In the genomic region with DNA sequence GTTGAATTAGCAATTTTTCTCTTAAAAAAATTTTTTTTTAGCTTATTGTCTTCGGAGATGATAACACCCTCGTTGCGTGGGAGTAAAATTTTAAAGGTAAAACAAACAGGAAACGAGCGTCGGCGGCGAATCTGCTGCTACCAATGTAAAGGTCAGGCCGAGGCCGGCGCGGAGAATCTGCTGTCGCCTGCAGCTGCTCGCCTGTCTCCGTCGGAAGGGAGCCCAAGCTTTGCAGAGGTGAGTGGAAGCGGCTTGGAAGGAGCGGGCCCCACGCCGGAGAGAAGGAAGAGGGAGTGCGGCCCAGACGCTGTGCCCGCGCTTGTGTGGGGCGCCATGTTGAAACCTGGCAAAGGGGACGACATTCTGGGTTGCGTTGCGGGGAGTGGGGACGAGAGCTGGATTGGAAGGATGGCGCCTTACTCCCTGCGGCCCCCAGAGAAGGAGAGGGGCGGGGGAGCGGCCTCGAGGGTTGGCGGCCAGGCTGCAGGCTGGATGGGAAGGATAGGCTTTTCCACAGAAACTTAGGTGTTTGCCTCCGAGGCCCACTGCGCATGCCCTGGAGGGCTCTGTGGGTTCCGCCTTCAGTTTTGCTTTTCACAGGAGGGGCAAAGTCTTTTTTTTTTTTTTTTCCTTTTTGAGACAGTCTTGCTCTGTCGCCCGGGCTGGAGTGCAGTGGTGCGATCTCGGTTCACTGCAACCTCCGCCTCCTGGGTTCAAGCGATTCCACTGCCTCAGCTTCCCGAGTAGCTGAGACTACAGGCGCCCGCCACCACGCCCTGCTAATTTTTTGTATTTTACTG, we compare ENCODE assay signal across 8 cellular contexts. TPM values are rescaled to one million over a fixed set of nuclear protein-coding genes. Genes with fewer than 3 reads are reported as not detected.
A peak's percentile ranks its signal among the peaks of the same experiment; 100 is the strongest.
DNase-seq lines count a peak whose midpoint lies in the region; ATAC-seq and TF ChIP-seq lines count a peak whose summit lies in the region.

A gene with protein sequence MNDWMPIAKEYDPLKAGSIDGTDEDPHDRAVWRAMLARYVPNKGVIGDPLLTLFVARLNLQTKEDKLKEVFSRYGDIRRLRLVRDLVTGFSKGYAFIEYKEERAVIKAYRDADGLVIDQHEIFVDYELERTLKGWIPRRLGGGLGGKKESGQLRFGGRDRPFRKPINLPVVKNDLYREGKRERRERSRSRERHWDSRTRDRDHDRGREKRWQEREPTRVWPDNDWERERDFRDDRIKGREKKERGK (plus strand): TSS at position 160 of the 800 bp plus-strand sequence. CDS start 7,402 bp downstream, outside the sequence.

- H3K36me3 Mint-ChIP-seq in activated CD4-positive, alpha-beta memory T cell treated with anti-CD3 and anti-CD28 coated beads, Interleukin-2, amount 10 ng/mL, durations not matched to agents 7 days and 5 days (ENCODE audit: low read depth): peaks cover 30% of the 10 kb centered on the region

- no peaks in the 10 kb centered on the region for H3K9me3 Mint-ChIP-seq in activated CD4-positive, alpha-beta memory T cell treated with anti-CD3 and anti-CD28 coated beads, Interleukin-2, amount 10 ng/mL, durations not matched to agents 7 days and 5 days

- H3K4me1 ChIP-seq in duodenal mucosa (ENCODE audit: control insufficient read depth in 1 of 2, insufficient read depth in 2 of 2, low read length in 2 of 2): no peaks in the 10 kb centered on the region
- H3K4me1 ChIP-seq in right lobe of liver: no peaks in the 10 kb centered on the region

- TF ChIP-seq CTCF in AG04449 (IDR thresholded peaks at IDR 0.05; ENCODE audit: insufficient read depth, low read length, missing control alignments): no peak
- no peak for TF ChIP-seq CTCF in right lobe of liver (IDR thresholded peaks at IDR 0.05)

- 0% methylated on average over 32 of the region's 48 CpGs for WGBS in right lobe of liver (ENCODE audit: insufficient coverage, low coverage, low lambda C conversion rate, missing lambda C conversion rate)

- DNase-seq in AG04449 (ENCODE audit: low read depth, low spot score) (no peak), NCI-H774 (lab: John Stamatoyannopoulos, UW) (peak; percentile 76), right lobe of liver (peak; percentile 85 to 90 (median 90))
- peak; percentile 86 for DNase-seq in activated CD4-positive, alpha-beta memory T cell treated with anti-CD3 and anti-CD28 coated beads, Interleukin-2, amount 10 ng/mL, durations not matched to agents 7 days and 5 days
- DNase-seq in stimulated activated CD4-positive, alpha-beta T cell treated with anti-CD3 and anti-CD28 coated beads, Interleukin-4, amount 100 ng/mL, for 1 hour: peak; percentile 84

- H3K27ac ChIP-seq in duodenal mucosa (ENCODE audit: low read depth, low read length) (peak within 1 kb of the TSS; percentile 99), right lobe of liver (peak within 1 kb of the TSS; percentile 96 to 100 (median 100))

- H3K27me3 ChIP-seq in duodenal mucosa (ENCODE audit: control insufficient read depth in 1 of 2, insufficient read depth in 2 of 2, low read length in 2 of 2) (no peaks in the 10 kb centered on the region), right lobe of liver (no peaks in the 10 kb centered on the region)

- intact Hi-C loops in right lobe of liver (cut with DNase I): no loop called here

- H3K27me3 Mint-ChIP-seq in activated CD4-positive, alpha-beta memory T cell treated with anti-CD3 and anti-CD28 coated beads, Interleukin-2, amount 10 ng/mL, durations not matched to agents 7 days and 5 days: no peaks in the 10 kb centered on the region

- CTCF ChIA-PET in AG04449 (lab: Yijun Ruan, JAX): interaction anchor here (1.1 to 2.3 kb wide), 2 partner anchors 9 to 11 kb away, joined by 3 to 7 read pairs; no protein-coding TSS in a partner anchor
- CTCF ChIA-PET in activated CD4-positive, alpha-beta memory T cell treated with anti-CD3 and anti-CD28 coated beads, Interleukin-2, amount 10 ng/mL, durations not matched to agents 7 days and 5 days (lab: Charles Lee): interaction anchor here (0.8 to 2.1 kb wide), 5 partner anchors 9 to 93 kb away, joined by 3 to 8 read pairs (median 5); a partner anchor contains a TSS

- POLR2A ChIA-PET in AG04449 (lab: Yijun Ruan, JAX): interaction anchor here (0.6 to 0.7 kb wide), 4 partner anchors 15 to 118 kb away, joined by 3 to 4 read pairs (median 3); no protein-coding TSS in a partner anchor
- POLR2A ChIA-PET in activated CD4-positive, alpha-beta memory T cell treated with anti-CD3 and anti-CD28 coated beads, Interleukin-2, amount 10 ng/mL, durations not matched to agents 7 days and 5 days (lab: Charles Lee): interaction anchor here (0.7 to 4.4 kb wide), 25 partner anchors 9 to 484 kb away, joined by 3 to 48 read pairs (median 4); a partner anchor contains a TSS

- peaks cover 23% of the 10 kb centered on the region for H3K4me1 Mint-ChIP-seq in activated CD4-positive, alpha-beta memory T cell treated with anti-CD3 and anti-CD28 coated beads, Interleukin-2, amount 10 ng/mL, durations not matched to agents 7 days and 5 days

- ATAC-seq in GM18907 (IDR thresholded peaks at IDR 0.05; ENCODE audit: unreplicated experiment): peak; percentile 65
- peak; percentile 56 for ATAC-seq in HG03442 (IDR thresholded peaks at IDR 0.05; ENCODE audit: unreplicated experiment)
- ATAC-seq in right lobe of liver: peak; percentile 91 to 92 (median 92)

- peak within 1 kb of the TSS; percentile 86 for H3K4me3 ChIP-seq in AG04449 (ENCODE audit: low read depth, low read length)
- H3K4me3 ChIP-seq in duodenal mucosa (ENCODE audit: low read depth in 1 of 2, low read length in 2 of 2): peak within 1 kb of the TSS; percentile 80 to 89
- H3K4me3 ChIP-seq in right lobe of liver: peak within 1 kb of the TSS; percentile 57 to 95 (median 78)

- peak; percentile 36 for TF ChIP-seq POLR2A in right lobe of liver (IDR thresholded peaks at IDR 0.05)

- peak within 1 kb of the TSS; percentile 94 for H3K4me3 Mint-ChIP-seq in activated CD4-positive, alpha-beta memory T cell treated with anti-CD3 and anti-CD28 coated beads, Interleukin-2, amount 10 ng/mL, durations not matched to agents 7 days and 5 days

- H3K36me3 ChIP-seq in duodenal mucosa (ENCODE audit: control insufficient read depth in 1 of 2, insufficient read depth in 2 of 2, low read length in 2 of 2) (no peaks in the 10 kb centered on the region), right lobe of liver (no peaks in the 10 kb centered on the region)

- peak within 1 kb of the TSS; percentile 99 for H3K27ac Mint-ChIP-seq in activated CD4-positive, alpha-beta memory T cell treated with anti-CD3 and anti-CD28 coated beads, Interleukin-2, amount 10 ng/mL, durations not matched to agents 7 days and 5 days

- H3K9ac ChIP-seq in duodenal mucosa (ENCODE audit: low read depth in 1 of 2, low read length in 2 of 2): peak within 1 kb of the TSS; percentile 93 to 99

- no peaks in the 10 kb centered on the region for H3K9me3 ChIP-seq in duodenal mucosa (ENCODE audit: control insufficient read depth in 1 of 2, low read length in 2 of 2)
- H3K9me3 ChIP-seq in right lobe of liver: no peaks in the 10 kb centered on the region

RNA-seq across cellular contexts. Expression of the gene that starts here (rescaled TPM):
- total RNA-seq in activated CD4-positive, alpha-beta memory T cell treated with anti-CD3 and anti-CD28 coated beads, Interleukin-2, amount 10 ng/mL, durations not matched to agents 7 days and 5 days: 10 to 100 TPM; 29.7 to 35.0 TPM
- 10 to 100 TPM in 1 of 6 experiments, 1 to 10 TPM in 5; 7.8 to 10.3 (median 9.5) TPM for total RNA-seq in right lobe of liver
